14 cellular contexts compared by ENCODE assay signal in the genomic region with DNA sequence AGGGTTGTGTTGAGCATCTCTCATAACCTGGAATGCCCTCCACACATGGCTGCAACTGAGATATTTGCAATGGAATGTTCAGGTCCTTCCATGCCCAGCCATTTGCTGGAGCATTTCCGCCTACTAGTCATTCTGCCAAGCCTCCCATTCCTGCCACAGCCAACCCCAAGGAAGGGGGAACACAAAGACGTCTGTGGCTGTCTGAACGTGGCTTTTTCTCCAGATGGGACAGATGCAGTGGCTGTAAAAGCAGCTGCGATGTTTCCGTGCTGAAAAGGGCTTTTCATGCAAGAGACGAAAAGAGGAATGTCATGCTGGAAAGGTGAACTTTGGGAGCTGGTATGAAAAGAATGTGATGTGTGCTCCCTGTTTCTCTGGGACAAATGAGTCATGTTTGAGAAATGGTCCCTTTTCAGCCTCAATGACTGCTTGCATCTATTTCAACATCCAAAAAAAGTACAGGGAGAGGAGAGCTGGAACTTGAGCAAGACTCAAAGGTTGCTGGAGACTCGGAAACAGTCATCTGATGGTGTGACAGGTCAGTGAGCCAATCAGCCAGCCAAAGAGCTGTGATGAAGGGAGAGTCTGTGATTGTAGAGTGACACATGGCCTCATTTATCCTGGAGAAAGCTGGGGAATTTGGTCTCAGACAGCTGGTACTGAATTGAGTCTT.
DNase-seq lines count a peak whose midpoint lies in the region; ATAC-seq, FAIRE-seq and TF ChIP-seq lines count a peak whose summit lies in the region.
"Had no signal": no experiment of that assay in that cellular context is flagged by ENCODE, and none has a peak within 500 bp of the region (broad histone marks: within the 10 kb centered on the region; RNA-seq: fewer than 3 reads in every experiment).

No MANE protein-coding gene starts in this region.

- H3K27ac Mint-ChIP-seq in activated T-helper 2 cell treated with anti-CD3 and anti-CD28 coated beads, Interferon-gamma antibody, Interleukin-2, Interleukin-4, amounts not matched to agents 10 μg/mL and 5 μg/mL and 100 μg/mL, durations not matched to agents 14 hours and 24 hours and 36 hours: no peak overlapping the region

- no peaks in the 10 kb centered on the region for H3K36me3 Mint-ChIP-seq in activated T-helper 2 cell treated with anti-CD3 and anti-CD28 coated beads, Interferon-gamma antibody, Interleukin-2, Interleukin-4, amounts not matched to agents 10 μg/mL and 5 μg/mL and 100 μg/mL, durations not matched to agents 14 hours and 24 hours and 36 hours (ENCODE audit: low read depth)

- H3K36me3 ChIP-seq in HUES48 (ENCODE audit: control insufficient read depth, insufficient read depth, low read length) (no peaks in the 10 kb centered on the region), bronchial epithelial cell (ENCODE audit: control insufficient read depth, insufficient read depth, low read length) (no peaks in the 10 kb centered on the region), smooth muscle cell (ENCODE audit: low read depth) (no peaks in the 10 kb centered on the region)
- H3K36me3 ChIP-seq: adrenal gland had no signal

- no peaks in the 10 kb centered on the region for H3K27me3 ChIP-seq in HUES48 (ENCODE audit: control insufficient read depth, insufficient read depth, low read length)
- H3K27me3 ChIP-seq in bronchial epithelial cell (ENCODE audit: control insufficient read depth, insufficient read depth, low read length): no peaks in the 10 kb centered on the region
- H3K27me3 ChIP-seq in smooth muscle cell (ENCODE audit: low read depth): no peaks in the 10 kb centered on the region
- H3K27me3 ChIP-seq: adrenal gland had no signal

- peaks cover 7% of the 10 kb centered on the region; the same call in 1 of the 2 replicates for H3K9me3 ChIP-seq in HUES48 (ENCODE audit: control insufficient read depth, insufficient read depth, low read length)
- no peaks in the 10 kb centered on the region for H3K9me3 ChIP-seq in smooth muscle cell (replicated peaks; ENCODE audit: low read depth)
- H3K9me3 ChIP-seq: adrenal gland had no signal

- H3K4me1 Mint-ChIP-seq in activated T-helper 2 cell treated with anti-CD3 and anti-CD28 coated beads, Interferon-gamma antibody, Interleukin-2, Interleukin-4, amounts not matched to agents 10 μg/mL and 5 μg/mL and 100 μg/mL, durations not matched to agents 14 hours and 24 hours and 36 hours (ENCODE audit: low read depth): no peaks in the 10 kb centered on the region

- H3K4me2 ChIP-seq in smooth muscle cell: peak overlapping the region; percentile 30

- 12% methylated on average over 7 of the region's 7 CpGs for WGBS in smooth muscle cell (ENCODE audit: low lambda C conversion rate)

- peak; percentile 47 for FAIRE-seq in bronchial epithelial cell (lab: Jason Lieb, UNC)

- peaks cover 30% of the 10 kb centered on the region for H3K9me3 Mint-ChIP-seq in activated T-helper 2 cell treated with anti-CD3 and anti-CD28 coated beads, Interferon-gamma antibody, Interleukin-2, Interleukin-4, amounts not matched to agents 10 μg/mL and 5 μg/mL and 100 μg/mL, durations not matched to agents 14 hours and 24 hours and 36 hours

- H3K4me3 ChIP-seq in HUES48 (ENCODE audit: low read depth, low read length) (no peak overlapping the region), bronchial epithelial cell (ENCODE audit: low read depth, low read length) (no peak overlapping the region), smooth muscle cell (no peak overlapping the region)
- H3K4me3 ChIP-seq: adrenal gland, GM23248 had no signal

- TF ChIP-seq CTCF in bronchial epithelial cell (IDR thresholded peaks at IDR 0.05; ENCODE audit: insufficient read depth, low read length, severe bottlenecking) (no peak), smooth muscle cell (IDR thresholded peaks at IDR 0.05; ENCODE audit: borderline replicate concordance, insufficient read depth, poor library complexity, severe bottlenecking) (no peak)

- DNase-seq in bronchial epithelial cell (ENCODE audit: low read depth) (peak; percentile 3), kidney tubule cell (ENCODE audit: low spot score) (peak; percentile 99), smooth muscle cell (lab: John Stamatoyannopoulos, UW; ENCODE audit: unreplicated experiment) (no peak), NCI-H2107 (lab: John Stamatoyannopoulos, UW) (no peak), NCI-H1417 treated with DMSO at 0.1 percent for 48 hours (lab: John Stamatoyannopoulos, UW) (no peak)
- DNase-seq in activated T-helper 2 cell treated with anti-CD3 and anti-CD28 coated beads, Interferon-gamma antibody, Interleukin-2, Interleukin-4, amounts not matched to agents 10 μg/mL and 5 μg/mL and 100 μg/mL, durations not matched to agents 14 hours and 24 hours and 36 hours (ENCODE audit: low spot score): no peak
- DNase-seq: activated CD4-positive, alpha-beta T cell treated with anti-CD3 and anti-CD28 coated beads, Interleukin-2, amount 50 U/mL, for 1 hour; adrenal gland; GM23248; NCI-H146; OCI-M1; stimulated activated naive CD8-positive, alpha-beta T cell treated with anti-CD3 and anti-CD28 coated beads, Interleukin-15, Interleukin-2, amounts not matched to agents 100 U/mL and 50 U/mL, for 24 hours had no signal

- no peak for ATAC-seq in HG03457 (IDR thresholded peaks at IDR 0.05; ENCODE audit: unreplicated experiment)
- ATAC-seq: stimulated activated naive CD8-positive, alpha-beta T cell treated with anti-CD3 and anti-CD28 coated beads, Interleukin-15, Interleukin-2, amounts not matched to agents 100 U/mL and 50 U/mL, for 24 hours had no signal

- intact Hi-C loops in activated T-helper 2 cell treated with anti-CD3 and anti-CD28 coated beads, Interferon-gamma antibody, Interleukin-2, Interleukin-4, amounts not matched to agents 10 μg/mL and 5 μg/mL and 100 μg/mL, durations not matched to agents 14 hours and 24 hours and 36 hours (cut with micrococcal nuclease): no loop called here

- no peaks in the 10 kb centered on the region for H3K79me2 ChIP-seq in smooth muscle cell (ENCODE audit: low read depth)

- H4K20me1 ChIP-seq in smooth muscle cell (ENCODE audit: low read depth): no peaks in the 10 kb centered on the region

- no peaks in the 10 kb centered on the region for H3K27me3 Mint-ChIP-seq in activated T-helper 2 cell treated with anti-CD3 and anti-CD28 coated beads, Interferon-gamma antibody, Interleukin-2, Interleukin-4, amounts not matched to agents 10 μg/mL and 5 μg/mL and 100 μg/mL, durations not matched to agents 14 hours and 24 hours and 36 hours (ENCODE audit: low read depth)

- H3F3A ChIP-seq in smooth muscle cell (ENCODE audit: low read depth): no peaks in the 10 kb centered on the region

- H3K27ac ChIP-seq in HUES48 (ENCODE audit: low read depth, low read length): peak overlapping the region; percentile 82
- H3K27ac ChIP-seq in smooth muscle cell (ENCODE audit: low read depth): no peak overlapping the region
- H3K27ac ChIP-seq: GM23248 had no signal

- H3K4me1 ChIP-seq in HUES48 (ENCODE audit: control insufficient read depth, insufficient read depth, low read length) (peaks cover 20% of the 10 kb centered on the region), smooth muscle cell (ENCODE audit: low read depth) (peaks cover 8% of the 10 kb centered on the region)
- H3K4me1 ChIP-seq: adrenal gland had no signal

- no peak overlapping the region for H2AFZ ChIP-seq in smooth muscle cell (ENCODE audit: low read depth)
- H2AFZ ChIP-seq: GM23248 had no signal

- H3K9ac ChIP-seq in HUES48 (ENCODE audit: low read depth, low read length) (peak overlapping the region; percentile 11; the same call in 1 of the 2 replicates), smooth muscle cell (ENCODE audit: low read depth) (no peak overlapping the region)
- H3K9ac ChIP-seq: GM23248 had no signal

- H3K4me3 Mint-ChIP-seq in activated T-helper 2 cell treated with anti-CD3 and anti-CD28 coated beads, Interferon-gamma antibody, Interleukin-2, Interleukin-4, amounts not matched to agents 10 μg/mL and 5 μg/mL and 100 μg/mL, durations not matched to agents 14 hours and 24 hours and 36 hours (ENCODE audit: low read depth): no peak overlapping the region

Comparison
In these comparisons a context has a peak if more than half of its experiments do, and no peak if none do; other contexts are left out.
1. DNase-seq: peak in bronchial epithelial cell (single experiment) and kidney tubule cell (single experiment); none in smooth muscle cell (single experiment), NCI-H2107 (single experiment), activated T-helper 2 cell treated with anti-CD3 and anti-CD28 coated beads, Interferon-gamma antibody, Interleukin-2, Interleukin-4, amounts not matched to agents 10 μg/mL and 5 μg/mL and 100 μg/mL, durations not matched to agents 14 hours and 24 hours and 36 hours (single experiment) and NCI-H1417 treated with DMSO at 0.1 percent for 48 hours (single experiment).